19 cellular contexts compared by ENCODE assay signal in genomic region chr4:92235741-92236140, GRCh38.
DNase-seq lines count a peak whose midpoint lies in the region; ATAC-seq, FAIRE-seq and TF ChIP-seq lines count a peak whose summit lies in the region.
"Had no signal": no experiment of that assay in that cellular context is flagged by ENCODE, and none has a peak within 500 bp of the region (broad histone marks: within the 10 kb centered on the region; RNA-seq: fewer than 3 reads in every experiment).

No MANE protein-coding gene starts in this region.

- FAIRE-seq in RCC 7860 (lab: Jason Lieb, UNC), result peak; percentile 60
- FAIRE-seq in pancreas (lab: Jason Lieb, UNC), result no peak

- no peak overlapping the region for H3K27ac ChIP-seq in pancreas
- H3K27ac ChIP-seq in right lobe of liver, result no peak overlapping the region
- H3K27ac ChIP-seq: KMS-11, parathyroid adenoma had no signal

- TF ChIP-seq POLR2A in right lobe of liver (IDR thresholded peaks at IDR 0.05), result no peak

- no peak overlapping the region for H3K4me3 ChIP-seq in pancreas
- no peak overlapping the region for H3K4me3 ChIP-seq in right lobe of liver

- 14 to 19% methylated on average over 2 of the region's 2 CpGs for WGBS in pancreas, 2 donors
- WGBS in right lobe of liver (ENCODE audit: insufficient coverage, low coverage, low lambda C conversion rate, missing lambda C conversion rate), result 12% methylated on average over 2 of the region's 2 CpGs

- H3K9me3 ChIP-seq in pancreas (no peaks in the 10 kb centered on the region), right lobe of liver (no peaks in the 10 kb centered on the region)

- TF ChIP-seq CTCF in pancreas (IDR thresholded peaks at IDR 0.05), result no peak
- no peak for TF ChIP-seq CTCF in right lobe of liver (IDR thresholded peaks at IDR 0.05)

- H3K4me1 ChIP-seq in pancreas (peaks cover 4 to 27% (median 13%) of the 10 kb centered on the region in 3 donors), right lobe of liver (no peaks in the 10 kb centered on the region)
- H3K4me1 ChIP-seq: parathyroid adenoma had no signal

- intact Hi-C loops in pancreas (cut with DNase I) (no loop called here), Right ventricle myocardium inferior (cut with DNase I) (no loop called here), right lobe of liver (cut with DNase I) (no loop called here)

- DNase-seq in HT-29 (ENCODE audit: low spot score) (peak; percentile 34), RCC 7860 (ENCODE audit: low spot score) (peak; percentile 29), fibroblast of gingiva (ENCODE audit: low read depth) (peak; percentile 18), pancreas (no peak), Right ventricle myocardium inferior (ENCODE audit: missing footprints) (no peak), right lobe of liver (no peak), midbrain (lab: John Stamatoyannopoulos, UW) (no peak)
- DNase-seq: activated CD4-positive, alpha-beta T cell treated with anti-CD3 and anti-CD28 coated beads for 4 hours; activated naive CD8-positive, alpha-beta T cell treated with anti-CD3 and anti-CD28 coated beads, Interleukin-2, amount 50 U/mL, for 24 hours; AML-193; DND-41; effector CD4-positive, alpha-beta T cell; head of caudate nucleus; HFFc6; NCI-H2029; stimulated activated naive CD8-positive, alpha-beta T cell treated with anti-CD3 and anti-CD28 coated beads, Interleukin-15, amount 100 ng/mL, for 72 hours had no signal

- H3K27me3 ChIP-seq in pancreas (no peaks in the 10 kb centered on the region), right lobe of liver (no peaks in the 10 kb centered on the region)

- H3K36me3 ChIP-seq in pancreas (no peaks in the 10 kb centered on the region), right lobe of liver (no peaks in the 10 kb centered on the region)

- ATAC-seq in pancreas (peak in 3 of 4 donors; percentile 31 to 40 (median 34)), Right ventricle myocardium inferior (no peak), right lobe of liver (no peak)
- ATAC-seq: activated naive CD8-positive, alpha-beta T cell treated with anti-CD3 and anti-CD28 coated beads, Interleukin-2, amount 50 U/mL, for 24 hours; esophagus mucosa; stimulated activated naive CD8-positive, alpha-beta T cell treated with anti-CD3 and anti-CD28 coated beads, Interleukin-15, amount 100 ng/mL, for 72 hours had no signal

Comparison
In these comparisons a context has a peak if more than half of its experiments do, and no peak if none do; other contexts are left out.
1. DNase-seq: peak in HT-29 (single experiment), RCC 7860 (single experiment) and fibroblast of gingiva (single experiment); none in pancreas (0 of 6), Right ventricle myocardium inferior (single experiment), right lobe of liver (0 of 3) and midbrain (single experiment).
2. ATAC-seq: peak in pancreas (3 of 4); none in Right ventricle myocardium inferior (single experiment) and right lobe of liver (0 of 4).